16 cellular contexts compared by ENCODE assay signal in genomic region chr7:112362796-112363195, GRCh38.
A peak's percentile ranks its signal among the peaks of the same experiment; 100 is the strongest.
DNase-seq lines count a peak whose midpoint lies in the region; FAIRE-seq and TF ChIP-seq lines count a peak whose summit lies in the region.
"Had no signal": no experiment of that assay in that cellular context is flagged by ENCODE, and none has a peak within 500 bp of the region (broad histone marks: within the 10 kb centered on the region; RNA-seq: fewer than 3 reads in every experiment).

No MANE protein-coding gene starts in this region.

- no peaks in the 10 kb centered on the region for H3K4me1 ChIP-seq in CD8-positive, alpha-beta memory T cell (ENCODE audit: insufficient read depth, low read length)
- H3K4me1 ChIP-seq: SJSA1 had no signal

- H3K27me3 Mint-ChIP-seq in nephron (ENCODE audit: low read depth): no peaks in the 10 kb centered on the region
- H3K27me3 Mint-ChIP-seq in CD8-positive, alpha-beta memory T cell: peaks cover 28 to 49% of the 10 kb centered on the region in 2 donors
- H3K27me3 Mint-ChIP-seq in activated T-helper 2 cell treated with anti-CD3 and anti-CD28 coated beads, Interferon-gamma antibody, Interleukin-2, Interleukin-4, amounts not matched to agents 10 μg/mL and 5 μg/mL and 100 μg/mL, durations not matched to agents 14 hours and 24 hours and 36 hours (ENCODE audit: low read depth): no peaks in the 10 kb centered on the region

- H3K9me3 ChIP-seq in CD8-positive, alpha-beta memory T cell (ENCODE audit: low read length): no peaks in the 10 kb centered on the region
- H3K9me3 ChIP-seq: SJSA1 had no signal

- no peak overlapping the region for H3K27ac ChIP-seq in CD8-positive, alpha-beta memory T cell (ENCODE audit: low read depth, low read length)
- H3K27ac ChIP-seq: epithelial cell of prostate, SJSA1 had no signal

- peak overlapping the region; percentile 56 to 92 (median 63) for H3K27ac Mint-ChIP-seq in nephron
- H3K27ac Mint-ChIP-seq in CD8-positive, alpha-beta memory T cell: no peak overlapping the region
- H3K27ac Mint-ChIP-seq in activated T-helper 2 cell treated with anti-CD3 and anti-CD28 coated beads, Interferon-gamma antibody, Interleukin-2, Interleukin-4, amounts not matched to agents 10 μg/mL and 5 μg/mL and 100 μg/mL, durations not matched to agents 14 hours and 24 hours and 36 hours: no peak overlapping the region
- H3K27ac Mint-ChIP-seq: B cell; stimulated activated naive CD8-positive, alpha-beta T cell treated with anti-CD3 and anti-CD28 coated beads, Interleukin-15, Interleukin-2, amounts not matched to agents 100 ng/mL and 50 ng/mL, for 24 hours had no signal

- no peaks in the 10 kb centered on the region for H3K36me3 Mint-ChIP-seq in nephron (ENCODE audit: low read depth)
- H3K36me3 Mint-ChIP-seq in CD8-positive, alpha-beta memory T cell: no peaks in the 10 kb centered on the region
- no peaks in the 10 kb centered on the region for H3K36me3 Mint-ChIP-seq in activated T-helper 2 cell treated with anti-CD3 and anti-CD28 coated beads, Interferon-gamma antibody, Interleukin-2, Interleukin-4, amounts not matched to agents 10 μg/mL and 5 μg/mL and 100 μg/mL, durations not matched to agents 14 hours and 24 hours and 36 hours (ENCODE audit: low read depth)

- DNase-seq in DMS79 treated with DMSO at 0.1 percent for 48 hours (lab: John Stamatoyannopoulos, UW) (peak; percentile 95), NCI-H128 (lab: John Stamatoyannopoulos, UW; ENCODE audit: unreplicated experiment) (peak; percentile 26), astrocyte of the hippocampus (ENCODE audit: low read depth, low spot score) (peak; percentile 89), D721Med (ENCODE audit: insufficient read length, low spot score) (no peak), NCI-H82 treated with DMSO at 0.1 percent for 48 hours (lab: John Stamatoyannopoulos, UW; ENCODE audit: unreplicated experiment) (no peak)
- no peak for DNase-seq in CD8-positive, alpha-beta memory T cell
- DNase-seq in activated T-helper 2 cell treated with anti-CD3 and anti-CD28 coated beads, Interferon-gamma antibody, Interleukin-2, Interleukin-4, amounts not matched to agents 10 μg/mL and 5 μg/mL and 100 μg/mL, durations not matched to agents 14 hours and 24 hours and 36 hours (ENCODE audit: low spot score): no peak
- DNase-seq: activated gamma-delta T cell treated with Interleukin-2 at 50 U/mL for 16 hours, DMS53 had no signal

- H3K9me3 Mint-ChIP-seq in nephron: no peaks in the 10 kb centered on the region
- H3K9me3 Mint-ChIP-seq in CD8-positive, alpha-beta memory T cell: no peaks in the 10 kb centered on the region
- no peaks in the 10 kb centered on the region for H3K9me3 Mint-ChIP-seq in activated T-helper 2 cell treated with anti-CD3 and anti-CD28 coated beads, Interferon-gamma antibody, Interleukin-2, Interleukin-4, amounts not matched to agents 10 μg/mL and 5 μg/mL and 100 μg/mL, durations not matched to agents 14 hours and 24 hours and 36 hours
- H3K9me3 Mint-ChIP-seq: central memory CD8-positive, alpha-beta T cell; stimulated activated naive CD8-positive, alpha-beta T cell treated with anti-CD3 and anti-CD28 coated beads, Interleukin-15, Interleukin-2, amounts not matched to agents 100 ng/mL and 50 ng/mL, for 24 hours had no signal

- H3K4me3 Mint-ChIP-seq in nephron: no peak overlapping the region
- H3K4me3 Mint-ChIP-seq in CD8-positive, alpha-beta memory T cell: no peak overlapping the region
- H3K4me3 Mint-ChIP-seq in activated T-helper 2 cell treated with anti-CD3 and anti-CD28 coated beads, Interferon-gamma antibody, Interleukin-2, Interleukin-4, amounts not matched to agents 10 μg/mL and 5 μg/mL and 100 μg/mL, durations not matched to agents 14 hours and 24 hours and 36 hours (ENCODE audit: low read depth): no peak overlapping the region
- H3K4me3 Mint-ChIP-seq: B cell; central memory CD8-positive, alpha-beta T cell; stimulated activated naive CD8-positive, alpha-beta T cell treated with anti-CD3 and anti-CD28 coated beads, Interleukin-15, Interleukin-2, amounts not matched to agents 100 ng/mL and 50 ng/mL, for 24 hours had no signal

- no peaks in the 10 kb centered on the region for H3K27me3 ChIP-seq in CD8-positive, alpha-beta memory T cell (ENCODE audit: insufficient read depth, low read length, poor library complexity, severe bottlenecking)
- H3K27me3 ChIP-seq: SJSA1 had no signal

- H3K4me1 Mint-ChIP-seq in nephron: peaks cover 18% of the 10 kb centered on the region
- no peaks in the 10 kb centered on the region for H3K4me1 Mint-ChIP-seq in CD8-positive, alpha-beta memory T cell
- H3K4me1 Mint-ChIP-seq in activated T-helper 2 cell treated with anti-CD3 and anti-CD28 coated beads, Interferon-gamma antibody, Interleukin-2, Interleukin-4, amounts not matched to agents 10 μg/mL and 5 μg/mL and 100 μg/mL, durations not matched to agents 14 hours and 24 hours and 36 hours (ENCODE audit: low read depth): no peaks in the 10 kb centered on the region
- H3K4me1 Mint-ChIP-seq: B cell; central memory CD8-positive, alpha-beta T cell had no signal

- intact Hi-C loops in activated T-helper 2 cell treated with anti-CD3 and anti-CD28 coated beads, Interferon-gamma antibody, Interleukin-2, Interleukin-4, amounts not matched to agents 10 μg/mL and 5 μg/mL and 100 μg/mL, durations not matched to agents 14 hours and 24 hours and 36 hours (cut with micrococcal nuclease): no loop called here

- no peak overlapping the region for H3K4me3 ChIP-seq in CD8-positive, alpha-beta memory T cell (ENCODE audit: low read length)
- H3K4me3 ChIP-seq: SJSA1 had no signal

- FAIRE-seq in D721Med (lab: Jason Lieb, UNC): no peak
- FAIRE-seq: GM12891 had no signal

- CTCF ChIA-PET in CD8-positive, alpha-beta memory T cell (lab: Charles Lee): no interaction called here

- no peak for TF ChIP-seq CTCF in nephron (IDR thresholded peaks at IDR 0.05; ENCODE audit: unreplicated experiment in 3 of 3)
- TF ChIP-seq CTCF in D721Med (IDR thresholded peaks at IDR 0.05; ENCODE audit: insufficient read depth, missing control alignments): no peak

- POLR2A ChIA-PET in CD8-positive, alpha-beta memory T cell (lab: Charles Lee): no interaction called here

- H3K36me3 ChIP-seq in CD8-positive, alpha-beta memory T cell (ENCODE audit: insufficient read depth, low read length): no peaks in the 10 kb centered on the region
- H3K36me3 ChIP-seq: SJSA1 had no signal

Comparison
In these comparisons a context has a peak if more than half of its experiments do, and no peak if none do; other contexts are left out.
1. DNase-seq: peak in DMS79 treated with DMSO at 0.1 percent for 48 hours (single experiment), NCI-H128 (single experiment) and astrocyte of the hippocampus (single experiment); none in CD8-positive, alpha-beta memory T cell (0 of 5), D721Med (single experiment), NCI-H82 treated with DMSO at 0.1 percent for 48 hours (single experiment) and activated T-helper 2 cell treated with anti-CD3 and anti-CD28 coated beads, Interferon-gamma antibody, Interleukin-2, Interleukin-4, amounts not matched to agents 10 μg/mL and 5 μg/mL and 100 μg/mL, durations not matched to agents 14 hours and 24 hours and 36 hours (single experiment).
2. H3K27ac Mint-ChIP-seq: peak in nephron (3 of 3); none in CD8-positive, alpha-beta memory T cell (0 of 8) and activated T-helper 2 cell treated with anti-CD3 and anti-CD28 coated beads, Interferon-gamma antibody, Interleukin-2, Interleukin-4, amounts not matched to agents 10 μg/mL and 5 μg/mL and 100 μg/mL, durations not matched to agents 14 hours and 24 hours and 36 hours (single experiment).